In genomic region chr1:101183388-101183699, GRCh38 we compare ENCODE assay signal across 25 cellular contexts. TPM values are rescaled to one million over a fixed set of nuclear protein-coding genes. Genes with fewer than 3 reads are reported as not detected.
A peak's percentile ranks its signal among the peaks of the same experiment; 100 is the strongest.
DNase-seq lines count a peak whose midpoint lies in the region; ATAC-seq and TF ChIP-seq lines count a peak whose summit lies in the region.
"Had no signal": no experiment of that assay in that cellular context is flagged by ENCODE, and none has a peak within 500 bp of the region (broad histone marks: within the 10 kb centered on the region; RNA-seq: fewer than 3 reads in every experiment).

No MANE protein-coding gene starts in this region.

- no peaks in the 10 kb centered on the region for H3K27me3 Mint-ChIP-seq in activated naive CD8-positive, alpha-beta T cell
- H3K27me3 Mint-ChIP-seq in activated naive CD8-positive, alpha-beta T cell treated with anti-CD3 and anti-CD28 coated beads, Interleukin-2, amount 50 U/mL, for 24 hours = no peaks in the 10 kb centered on the region
- H3K27me3 Mint-ChIP-seq: activated CD4-positive, alpha-beta T cell treated with anti-CD3 and anti-CD28 coated beads, Interleukin-2, amount 10 ng/mL, durations not matched to agents 7 days and 5 days had no signal

- no peak overlapping the region for H2BK120ac ChIP-seq in mesenchymal stem cell (ENCODE audit: low read depth, low read length)

- H3K4me2 ChIP-seq in mesenchymal stem cell (ENCODE audit: low read length, poor library complexity, severe bottlenecking) = no peak overlapping the region

- no peak overlapping the region for H2BK5ac ChIP-seq in mesenchymal stem cell (ENCODE audit: low read depth, low read length, poor library complexity, severe bottlenecking)

- ATAC-seq in activated naive CD8-positive, alpha-beta T cell treated with anti-CD3 and anti-CD28 coated beads, Interleukin-2, amount 50 U/mL, for 24 hours = no peak
- ATAC-seq in left lung (no peak), HG02798 (IDR thresholded peaks at IDR 0.05; ENCODE audit: poor library complexity, unreplicated experiment) (no peak)

- H3K36me3 Mint-ChIP-seq in activated naive CD8-positive, alpha-beta T cell = no peaks in the 10 kb centered on the region
- H3K36me3 Mint-ChIP-seq in activated naive CD8-positive, alpha-beta T cell treated with anti-CD3 and anti-CD28 coated beads, Interleukin-2, amount 50 U/mL, for 24 hours (ENCODE audit: low read depth) = peaks cover 2% of the 10 kb centered on the region
- H3K36me3 Mint-ChIP-seq: mesothelial cell of epicardium had no signal

- no peak overlapping the region for H4K8ac ChIP-seq in mesenchymal stem cell (ENCODE audit: low read length)

- no peaks in the 10 kb centered on the region for H3K4me1 ChIP-seq in mesenchymal stem cell (ENCODE audit: control insufficient read depth, insufficient read depth, low read depth, low read length)
- peaks cover 0 to 19% of the 10 kb centered on the region in 2 donors for H3K4me1 ChIP-seq in left lung

- peak overlapping the region; percentile 39 for H2AFZ ChIP-seq in mesenchymal stem cell (ENCODE audit: low read depth, low read length)

- no peak overlapping the region for H2BK15ac ChIP-seq in mesenchymal stem cell (ENCODE audit: low read depth, poor library complexity, severe bottlenecking)

- 85% methylated on average over 3 of the region's 3 CpGs for WGBS in mesenchymal stem cell

- peak overlapping the region; percentile 59 for H3K27ac Mint-ChIP-seq in activated naive CD8-positive, alpha-beta T cell
- H3K27ac Mint-ChIP-seq in activated naive CD8-positive, alpha-beta T cell treated with anti-CD3 and anti-CD28 coated beads, Interleukin-2, amount 50 U/mL, for 24 hours = no peak overlapping the region
- H3K27ac Mint-ChIP-seq: nephron had no signal

- H3K27ac ChIP-seq in brain microvascular endothelial cell (no peak overlapping the region), mesenchymal stem cell (ENCODE audit: low read length, poor library complexity, severe bottlenecking) (no peak overlapping the region), left lung (no peak overlapping the region)
- H3K27ac ChIP-seq: 22Rv1 had no signal

- H3K9me3 Mint-ChIP-seq in activated naive CD8-positive, alpha-beta T cell (ENCODE audit: low read depth) = no peaks in the 10 kb centered on the region
- H3K9me3 Mint-ChIP-seq in activated naive CD8-positive, alpha-beta T cell treated with anti-CD3 and anti-CD28 coated beads, Interleukin-2, amount 50 U/mL, for 24 hours = peaks cover 9% of the 10 kb centered on the region
- H3K9me3 Mint-ChIP-seq: mesothelial cell of epicardium, nephron had no signal

- in situ Hi-C loops in brain microvascular endothelial cell (cut with HindIII; ENCODE audit: low pct_ligation_motif_present, low sequenced_read_pairs) = no loop called here

- DNase-seq in DMS53 (lab: John Stamatoyannopoulos, UW) (peak; percentile 24), DMS53 treated with DMSO at 0.1 percent for 48 hours (lab: John Stamatoyannopoulos, UW; ENCODE audit: unreplicated experiment) (no peak), brain microvascular endothelial cell (peak; percentile 36), mesenchymal stem cell (no peak), left lung (no peak)
- no peak for DNase-seq in activated naive CD8-positive, alpha-beta T cell treated with anti-CD3 and anti-CD28 coated beads, Interleukin-2, amount 50 U/mL, for 24 hours
- DNase-seq: activated CD4-positive, alpha-beta T cell treated with anti-CD3 and anti-CD28 coated beads, Interleukin-2, amount 10 ng/mL, durations not matched to agents 7 days and 5 days; activated T-cell treated with anti-CD3 and anti-CD28 coated beads, Interleukin-2, amount 50 U/mL, for 1 hour; amygdala; cerebellar nuclear complex; COR-L47; effector memory CD4-positive, alpha-beta T cell; Karpas-422; NCI-H1048; NCI-H2029 treated with DMSO at 0.1 percent for 48 hours; RPMI8226; stimulated activated CD4-positive, alpha-beta T cell treated with anti-CD3 and anti-CD28 coated beads, Interleukin-2, amount 100 ng/mL, for 24 hours; upper lobe of left lung had no signal

- no peak overlapping the region for H4K91ac ChIP-seq in mesenchymal stem cell (ENCODE audit: low read length)

- intact Hi-C loops in left lung (cut with DNase I) = no loop called here

- no peak overlapping the region for H3K9ac ChIP-seq in mesenchymal stem cell (ENCODE audit: low read length)

- H3K14ac ChIP-seq in mesenchymal stem cell (ENCODE audit: low read length in 2 of 2) = no peak overlapping the region

- peaks cover 63% of the 10 kb centered on the region for H3K4me1 Mint-ChIP-seq in activated naive CD8-positive, alpha-beta T cell (ENCODE audit: low read depth)
- H3K4me1 Mint-ChIP-seq in activated naive CD8-positive, alpha-beta T cell treated with anti-CD3 and anti-CD28 coated beads, Interleukin-2, amount 50 U/mL, for 24 hours = peaks cover 74% of the 10 kb centered on the region
- H3K4me1 Mint-ChIP-seq: nephron had no signal

- no peaks in the 10 kb centered on the region for H3K79me1 ChIP-seq in mesenchymal stem cell (replicated peaks; ENCODE audit: low read length, poor library complexity, severe bottlenecking)

- no peak for TF ChIP-seq CTCF in brain microvascular endothelial cell (IDR thresholded peaks at IDR 0.05; ENCODE audit: low read depth, low read length, missing control alignments)
- no peak for TF ChIP-seq CTCF in left lung (IDR thresholded peaks at IDR 0.05)

- H3K4me3 Mint-ChIP-seq in activated naive CD8-positive, alpha-beta T cell = no peak overlapping the region
- H3K4me3 Mint-ChIP-seq in activated naive CD8-positive, alpha-beta T cell treated with anti-CD3 and anti-CD28 coated beads, Interleukin-2, amount 50 U/mL, for 24 hours = no peak overlapping the region
- H3K4me3 Mint-ChIP-seq: activated CD4-positive, alpha-beta T cell treated with anti-CD3 and anti-CD28 coated beads, Interleukin-2, amount 10 ng/mL, durations not matched to agents 7 days and 5 days; mesothelial cell of epicardium; nephron had no signal

- H3K36me3 ChIP-seq in brain microvascular endothelial cell (replicated peaks) (no peaks in the 10 kb centered on the region), mesenchymal stem cell (ENCODE audit: control insufficient read depth in 1 of 2, insufficient read depth in 2 of 2, low read depth in 1 of 2, low read length in 2 of 2) (no peaks in the 10 kb centered on the region), left lung (no peaks in the 10 kb centered on the region)
- H3K36me3 ChIP-seq: upper lobe of left lung had no signal

- H3K4ac ChIP-seq in mesenchymal stem cell (ENCODE audit: low read depth in 1 of 2, low read length in 2 of 2) = no peak overlapping the region

- H2BK12ac ChIP-seq in mesenchymal stem cell (ENCODE audit: low read length in 2 of 2) = no peak overlapping the region

- H3K4me3 ChIP-seq in brain microvascular endothelial cell (ENCODE audit: low read depth, low read length) (no peak overlapping the region), mesenchymal stem cell (ENCODE audit: insufficient read depth in 1 of 2, low read depth in 1 of 2, low read length in 2 of 2) (no peak overlapping the region), left lung (no peak overlapping the region)
- H3K4me3 ChIP-seq: upper lobe of left lung had no signal

- H3K27me3 ChIP-seq in brain microvascular endothelial cell (replicated peaks) = no peaks in the 10 kb centered on the region
- no peaks in the 10 kb centered on the region for H3K27me3 ChIP-seq in mesenchymal stem cell (ENCODE audit: control insufficient read depth in 1 of 2, insufficient read depth in 1 of 2, low read length in 2 of 2)
- no peaks in the 10 kb centered on the region for H3K27me3 ChIP-seq in left lung
- H3K27me3 ChIP-seq: upper lobe of left lung had no signal

- H3K9me3 ChIP-seq in mesenchymal stem cell (ENCODE audit: control insufficient read depth, low read length) (no peaks in the 10 kb centered on the region), left lung (no peaks in the 10 kb centered on the region)
- H3K9me3 ChIP-seq: upper lobe of left lung had no signal

- H2AK5ac ChIP-seq in mesenchymal stem cell (ENCODE audit: low read length, severe bottlenecking) = no peak overlapping the region

- no peak overlapping the region for H3K18ac ChIP-seq in mesenchymal stem cell (ENCODE audit: low read depth in 1 of 2, low read length in 2 of 2)

- H3K23ac ChIP-seq in mesenchymal stem cell (ENCODE audit: low read length in 2 of 2) = no peak overlapping the region

RNA-seq across cellular contexts. Expression of gene S1PR1, which starts 53.5 kb away (rescaled TPM):
- polyA plus RNA-seq in mesenchymal stem cell (2013, experiment 1 of 2) = 3.3 TPM
- polyA plus RNA-seq in mesenchymal stem cell (2013, experiment 2 of 2) = 3.9 TPM
- 10 to 100 TPM; 35.5 to 89.3 TPM for total RNA-seq in left lung
- total RNA-seq: HT-29, NCI-H460 had no signal

Comparison
In these comparisons a context has a peak if more than half of its experiments do, and no peak if none do; other contexts are left out.
1. DNase-seq: peak in DMS53 (single experiment) and brain microvascular endothelial cell (single experiment); none in DMS53 treated with DMSO at 0.1 percent for 48 hours (single experiment), activated naive CD8-positive, alpha-beta T cell treated with anti-CD3 and anti-CD28 coated beads, Interleukin-2, amount 50 U/mL, for 24 hours (single experiment), mesenchymal stem cell (single experiment) and left lung (0 of 2).